ENCODE assay signal across 13 cellular contexts in genomic region chr12:31906581-31907286, GRCh38. TPM values are rescaled to one million over a fixed set of nuclear protein-coding genes. Genes with fewer than 3 reads are reported as not detected.
DNase-seq lines count a peak whose midpoint lies in the region; ATAC-seq and TF ChIP-seq lines count a peak whose summit lies in the region.
"Had no signal": no experiment of that assay in that cellular context is flagged by ENCODE, and none has a peak within 500 bp of the region (broad histone marks: within the 10 kb centered on the region; RNA-seq: fewer than 3 reads in every experiment).

No MANE protein-coding gene starts in this region.

- H3K9me3 ChIP-seq in lower lobe of right lung, result peaks cover 24% of the 10 kb centered on the region
- H3K9me3 ChIP-seq in esophagus squamous epithelium, result peaks cover 0 to 26% (median 4%) of the 10 kb centered on the region in 3 donors

- intact Hi-C loops in lower lobe of right lung (cut with DNase I), result no loop called here
- intact Hi-C loops in esophagus squamous epithelium (cut with DNase I), result no loop called here

- H3K27ac ChIP-seq in lower lobe of right lung (peak overlapping the region; percentile 31), esophagus squamous epithelium (no peak overlapping the region)
- H3K27ac ChIP-seq: epithelial cell of prostate had no signal

- DNase-seq in GM06990 (ENCODE audit: extremely low read depth, insufficient read length), result peak; percentile 58
- DNase-seq in SIG-M5 treated with dmso at 0.1 percent for 504 hours (lab: John Stamatoyannopoulos, UW; ENCODE audit: unreplicated experiment), result peak; percentile 97
- DNase-seq in lower lobe of right lung, result peak; percentile 53
- no peak for DNase-seq in NCI-H1105 treated with DMSO at 0.1 percent for 48 hours (lab: John Stamatoyannopoulos, UW)
- no peak for DNase-seq in esophagus squamous epithelium (lab: John Stamatoyannopoulos, UW)
- no peak for DNase-seq in NCI-H510A (lab: John Stamatoyannopoulos, UW)
- no peak for DNase-seq in activated CD4-positive, alpha-beta T cell treated with anti-CD3 and anti-CD28 coated beads, Interleukin-2, amount 50 U/mL, for 48 hours
- DNase-seq: central memory CD4-positive, alpha-beta T cell; MG63; NCI-H446; stimulated activated CD4-positive, alpha-beta T cell treated with anti-CD3 and anti-CD28 coated beads, Interleukin-2, amount 100 ng/mL, for 48 hours had no signal

- 73 to 83% methylated on average over 4 of the region's 4 CpGs for WGBS in esophagus squamous epithelium, 2 donors

- peak; percentile 77 for ATAC-seq in HG02610 (IDR thresholded peaks at IDR 0.05; ENCODE audit: unreplicated experiment)
- ATAC-seq in lower lobe of right lung, result peak; percentile 28 to 71

- H3K4me1 ChIP-seq in lower lobe of right lung (no peaks in the 10 kb centered on the region), esophagus squamous epithelium (no peaks in the 10 kb centered on the region)

- no peak for TF ChIP-seq POLR2A in esophagus squamous epithelium (IDR thresholded peaks at IDR 0.05)

- H3K4me3 ChIP-seq in GM06990 (replicated peaks; ENCODE audit: low read depth, low read length) (no peak overlapping the region), lower lobe of right lung (no peak overlapping the region), esophagus squamous epithelium (no peak overlapping the region)
- H3K4me3 ChIP-seq: MG63 had no signal

- TF ChIP-seq CTCF in GM06990 (IDR thresholded peaks at IDR 0.05; ENCODE audit: insufficient read depth, low read length, poor library complexity, severe bottlenecking) (no peak), lower lobe of right lung (IDR thresholded peaks at IDR 0.05) (no peak), esophagus squamous epithelium (IDR thresholded peaks at IDR 0.05) (no peak)

- H3K27me3 ChIP-seq in GM06990 (replicated peaks; ENCODE audit: control insufficient read depth, insufficient read depth, low read length) (no peaks in the 10 kb centered on the region), lower lobe of right lung (ENCODE audit: low read depth) (no peaks in the 10 kb centered on the region), esophagus squamous epithelium (no peaks in the 10 kb centered on the region)
- H3K27me3 ChIP-seq: MG63 had no signal

- H3K36me3 ChIP-seq in GM06990 (ENCODE audit: control insufficient read depth, insufficient read depth, low read length), result no peaks in the 10 kb centered on the region
- no peaks in the 10 kb centered on the region for H3K36me3 ChIP-seq in lower lobe of right lung
- H3K36me3 ChIP-seq in esophagus squamous epithelium, result no peaks in the 10 kb centered on the region
- H3K36me3 ChIP-seq: MG63 had no signal

RNA-seq across cellular contexts. Expression of gene RESF1, which starts 52.5 kb away (rescaled TPM):
- total RNA-seq in lower lobe of right lung, result 77.2 TPM
- total RNA-seq in esophagus squamous epithelium, result 10 to 100 TPM; 25.5 to 54.2 (median 38.7) TPM

Comparison
In these comparisons a context has a peak if more than half of its experiments do, and no peak if none do; other contexts are left out.
1. DNase-seq: peak in GM06990 (single experiment), SIG-M5 treated with dmso at 0.1 percent for 504 hours (single experiment) and lower lobe of right lung (single experiment); none in NCI-H1105 treated with DMSO at 0.1 percent for 48 hours (single experiment), esophagus squamous epithelium (single experiment), NCI-H510A (single experiment) and activated CD4-positive, alpha-beta T cell treated with anti-CD3 and anti-CD28 coated beads, Interleukin-2, amount 50 U/mL, for 48 hours (0 of 2).